15 cellular contexts compared by ENCODE assay signal in the genomic region with DNA sequence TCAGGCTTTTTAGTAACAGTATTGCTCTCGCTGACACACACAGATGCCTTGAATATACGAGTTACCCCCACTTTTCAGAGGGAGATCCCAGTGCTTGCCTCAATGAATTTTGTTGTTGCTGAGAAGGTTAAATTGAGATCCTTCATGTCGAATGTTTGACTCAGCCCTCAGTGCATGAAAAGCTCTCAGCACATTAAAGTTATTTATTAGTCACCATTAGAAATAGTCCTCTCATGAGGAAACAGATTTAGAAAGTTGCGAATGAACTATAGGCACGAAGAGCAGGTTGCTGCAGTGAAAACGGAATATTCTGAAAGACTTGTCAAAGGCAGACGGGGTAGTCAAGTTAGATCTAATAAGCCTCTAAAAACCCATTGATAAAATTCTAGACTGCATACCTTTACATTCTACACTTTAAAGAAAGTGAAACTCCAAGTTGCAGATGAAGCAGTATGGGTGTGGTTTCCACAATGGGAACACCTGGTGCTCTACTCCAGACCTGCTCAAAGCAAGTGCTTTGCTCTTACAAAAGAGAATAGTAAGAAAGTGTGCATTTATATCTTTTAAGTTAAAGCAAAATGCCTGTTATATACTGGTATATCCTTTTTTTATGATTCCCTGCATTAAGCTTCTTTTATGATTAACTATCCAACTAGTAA.
DNase-seq lines count a peak whose midpoint lies in the region; ATAC-seq and TF ChIP-seq lines count a peak whose summit lies in the region.
"Had no signal": no experiment of that assay in that cellular context is flagged by ENCODE, and none has a peak within 500 bp of the region (broad histone marks: within the 10 kb centered on the region; RNA-seq: fewer than 3 reads in every experiment).

No MANE protein-coding gene starts in this region.

- no peak for DNase-seq in activated T-cell treated with anti-CD3 and anti-CD28 coated beads, Interleukin-2, amount 50 U/mL, for 4 hours
- DNase-seq in activated T-cell treated with anti-CD3 and anti-CD28 coated beads, Interleukin-2, amount 50 U/mL, for 24 hours, result no peak
- no peak for DNase-seq in central memory CD8-positive, alpha-beta T cell (ENCODE audit: low spot score in 2 of 2)
- DNase-seq in left lung (no peak), MV-4-11 (lab: John Stamatoyannopoulos, UW) (no peak), Ammon's horn (ENCODE audit: low spot score) (no peak), foreskin melanocyte (no peak), cerebellum (ENCODE audit: low spot score) (no peak)
- DNase-seq: CD8-positive, alpha-beta T cell; GF-D8; NCI-H1048; NCI-H226; NCI-H526; PC-3 had no signal

- no peak for ATAC-seq in activated T-cell treated with anti-CD3 and anti-CD28 coated beads, Interleukin-2, amount 50 U/mL, for 4 hours
- ATAC-seq in central memory CD8-positive, alpha-beta T cell (replicated peaks; ENCODE audit: extremely low read depth, poor library complexity, severe bottlenecking), result peak; percentile 43
- peak; percentile 73 for ATAC-seq in left lung
- ATAC-seq: CD8-positive, alpha-beta T cell; PC-3 had no signal

- no peak overlapping the region for H3K4me3 ChIP-seq in left lung

- no peaks in the 10 kb centered on the region for H3K4me1 ChIP-seq in left lung

- H3K27me3 ChIP-seq in left lung, result no peaks in the 10 kb centered on the region

- H3K27ac Mint-ChIP-seq in activated T-cell treated with anti-CD3 and anti-CD28 coated beads, Interleukin-2, amount 50 U/mL, for 24 hours, result no peak overlapping the region
- H3K27ac Mint-ChIP-seq in central memory CD8-positive, alpha-beta T cell (ENCODE audit: low read depth), result no peak overlapping the region
- H3K27ac Mint-ChIP-seq: CD8-positive, alpha-beta T cell; IgD-negative memory B cell had no signal

- H3K27me3 Mint-ChIP-seq in activated T-cell treated with anti-CD3 and anti-CD28 coated beads, Interleukin-2, amount 50 U/mL, for 4 hours (ENCODE audit: low read depth), result peaks cover 4% of the 10 kb centered on the region
- H3K27me3 Mint-ChIP-seq in activated T-cell treated with anti-CD3 and anti-CD28 coated beads, Interleukin-2, amount 50 U/mL, for 24 hours, result peaks cover 14% of the 10 kb centered on the region
- H3K27me3 Mint-ChIP-seq in central memory CD8-positive, alpha-beta T cell, result peaks cover 7% of the 10 kb centered on the region

- H3K4me3 Mint-ChIP-seq in activated T-cell treated with anti-CD3 and anti-CD28 coated beads, Interleukin-2, amount 50 U/mL, for 4 hours, result peak overlapping the region; percentile 5
- H3K4me3 Mint-ChIP-seq in activated T-cell treated with anti-CD3 and anti-CD28 coated beads, Interleukin-2, amount 50 U/mL, for 24 hours, result no peak overlapping the region
- H3K4me3 Mint-ChIP-seq in central memory CD8-positive, alpha-beta T cell, result no peak overlapping the region
- H3K4me3 Mint-ChIP-seq: CD8-positive, alpha-beta T cell; IgD-negative memory B cell had no signal

- no peaks in the 10 kb centered on the region for H3K36me3 Mint-ChIP-seq in activated T-cell treated with anti-CD3 and anti-CD28 coated beads, Interleukin-2, amount 50 U/mL, for 4 hours (ENCODE audit: insufficient read depth)
- no peaks in the 10 kb centered on the region for H3K36me3 Mint-ChIP-seq in activated T-cell treated with anti-CD3 and anti-CD28 coated beads, Interleukin-2, amount 50 U/mL, for 24 hours (ENCODE audit: low read depth)
- H3K36me3 Mint-ChIP-seq in central memory CD8-positive, alpha-beta T cell (ENCODE audit: insufficient read depth), result no peaks in the 10 kb centered on the region
- H3K36me3 Mint-ChIP-seq: CD8-positive, alpha-beta T cell had no signal

- no peaks in the 10 kb centered on the region for H3K9me3 Mint-ChIP-seq in activated T-cell treated with anti-CD3 and anti-CD28 coated beads, Interleukin-2, amount 50 U/mL, for 4 hours
- H3K9me3 Mint-ChIP-seq in activated T-cell treated with anti-CD3 and anti-CD28 coated beads, Interleukin-2, amount 50 U/mL, for 24 hours, result peaks cover 7% of the 10 kb centered on the region
- H3K9me3 Mint-ChIP-seq in central memory CD8-positive, alpha-beta T cell, result no peaks in the 10 kb centered on the region
- H3K9me3 Mint-ChIP-seq: CD8-positive, alpha-beta T cell had no signal

- H3K9me3 ChIP-seq in left lung, result no peaks in the 10 kb centered on the region

- no peak for TF ChIP-seq CTCF in left lung (IDR thresholded peaks at IDR 0.05)

- H3K4me1 Mint-ChIP-seq in activated T-cell treated with anti-CD3 and anti-CD28 coated beads, Interleukin-2, amount 50 U/mL, for 4 hours (ENCODE audit: low read depth), result peaks cover 24% of the 10 kb centered on the region
- H3K4me1 Mint-ChIP-seq in activated T-cell treated with anti-CD3 and anti-CD28 coated beads, Interleukin-2, amount 50 U/mL, for 24 hours (ENCODE audit: low read depth), result peaks cover 19% of the 10 kb centered on the region
- peaks cover 10% of the 10 kb centered on the region for H3K4me1 Mint-ChIP-seq in central memory CD8-positive, alpha-beta T cell
- H3K4me1 Mint-ChIP-seq: IgD-negative memory B cell had no signal

- intact Hi-C loops in left lung (cut with DNase I), result no loop called here

- H3K27ac ChIP-seq in left lung, result no peak overlapping the region

- no peaks in the 10 kb centered on the region for H3K36me3 ChIP-seq in left lung

Comparison
In these comparisons a context has a peak if more than half of its experiments do, and no peak if none do; other contexts are left out.
1. ATAC-seq: peak in central memory CD8-positive, alpha-beta T cell (single experiment) and left lung (single experiment); none in activated T-cell treated with anti-CD3 and anti-CD28 coated beads, Interleukin-2, amount 50 U/mL, for 4 hours (0 of 2).